In genomic region chr11:119205080-119205479, GRCh38 we compare ENCODE assay signal across 2 cellular contexts.
TF ChIP-seq lines count a peak whose summit lies in the region.

No MANE protein-coding gene starts in this region.

TF ChIP-seq in WTC11, 78 proteins besides CTCF, POLR2A, EP300 and RAD21:
- TF ChIP-seq PRDM15 (CRISPR knock-in tag; IDR thresholded peaks at IDR 0.05): no peak
- TF ChIP-seq ELF4 (CRISPR knock-in tag; IDR thresholded peaks at IDR 0.05; ENCODE audit: low read depth): no peak
- TF ChIP-seq GABPB1 (CRISPR knock-in tag; IDR thresholded peaks at IDR 0.05): no peak

TF ChIP-seq in HepG2, 621 proteins besides CTCF, POLR2A, EP300 and RAD21:
- TF ChIP-seq ZNF678 (CRISPR knock-in tag; IDR thresholded peaks at IDR 0.05): no peak
- no peak for TF ChIP-seq KLF11 (CRISPR knock-in tag; IDR thresholded peaks at IDR 0.05)
- no peak for TF ChIP-seq HIC2 (CRISPR knock-in tag; IDR thresholded peaks at IDR 0.05; ENCODE audit: low read depth)
- TF ChIP-seq NFE2 (CRISPR knock-in tag; IDR thresholded peaks at IDR 0.05): no peak
- no peak for TF ChIP-seq SAP130 (CRISPR knock-in tag; IDR thresholded peaks at IDR 0.05; ENCODE audit: low read depth)
- TF ChIP-seq KLF6 (CRISPR knock-in tag; IDR thresholded peaks at IDR 0.05): no peak
- TF ChIP-seq, protein P1, sequence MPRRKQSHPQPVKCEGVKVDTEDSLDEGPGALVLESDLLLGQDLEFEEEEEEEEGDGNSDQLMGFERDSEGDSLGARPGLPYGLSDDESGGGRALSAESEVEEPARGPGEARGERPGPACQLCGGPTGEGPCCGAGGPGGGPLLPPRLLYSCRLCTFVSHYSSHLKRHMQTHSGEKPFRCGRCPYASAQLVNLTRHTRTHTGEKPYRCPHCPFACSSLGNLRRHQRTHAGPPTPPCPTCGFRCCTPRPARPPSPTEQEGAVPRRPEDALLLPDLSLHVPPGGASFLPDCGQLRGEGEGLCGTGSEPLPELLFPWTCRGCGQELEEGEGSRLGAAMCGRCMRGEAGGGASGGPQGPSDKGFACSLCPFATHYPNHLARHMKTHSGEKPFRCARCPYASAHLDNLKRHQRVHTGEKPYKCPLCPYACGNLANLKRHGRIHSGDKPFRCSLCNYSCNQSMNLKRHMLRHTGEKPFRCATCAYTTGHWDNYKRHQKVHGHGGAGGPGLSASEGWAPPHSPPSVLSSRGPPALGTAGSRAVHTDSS (CRISPR knock-in tag; conservative IDR thresholded peaks at IDR 0.05): no peak
